ENCODE assay signal across 9 cellular contexts in genomic region chr20:3787640-3788015, GRCh38. TPM values are rescaled to one million over a fixed set of nuclear protein-coding genes. Genes with fewer than 3 reads are reported as not detected.
DNase-seq lines count a peak whose midpoint lies in the region; ATAC-seq and TF ChIP-seq lines count a peak whose summit lies in the region.
"Not testable (repeated sequence)": the region's sequence is repeated elsewhere in the genome, so short reads cannot be mapped to it uniquely, and the experiment has no call there.
"Had no signal": no experiment of that assay in that cellular context is flagged by ENCODE, and none has a peak within 500 bp of the region (broad histone marks: within the 10 kb centered on the region; RNA-seq: fewer than 3 reads in every experiment).

No MANE protein-coding gene starts in this region.

- peak overlapping the region in 6 of 8 donors; percentile 64 to 77 (median 73) for H3K4me3 Mint-ChIP-seq in CD4-positive, alpha-beta memory T cell
- peak overlapping the region; percentile 36 for H3K4me3 Mint-ChIP-seq in T-helper 17 cell
- peak overlapping the region; percentile 77 for H3K4me3 Mint-ChIP-seq in activated T-helper 17 cell treated with anti-CD3 and anti-CD28 coated beads, Interleukin-2, amount 50 U/mL, for 72 hours
- H3K4me3 Mint-ChIP-seq in chondrocyte (ENCODE audit: unreplicated experiment), result peak overlapping the region; percentile 15
- H3K4me3 Mint-ChIP-seq in nephron, result peak overlapping the region; percentile 76 to 87 (median 84)
- peak overlapping the region; percentile 44 to 69 for H3K4me3 Mint-ChIP-seq in stimulated activated naive CD8-positive, alpha-beta T cell treated with anti-CD3 and anti-CD28 coated beads, Interleukin-15, amount 100 ng/mL, for 72 hours

- POLR2A ChIA-PET in CD4-positive, alpha-beta memory T cell (lab: Charles Lee; ENCODE audit: partially characterized antibody), result interaction anchor here (0.6 to 10.0 kb wide), 13 partner anchors 8 to 119 kb away, joined by 3 to 180 read pairs (median 10); partner anchors contain the start of genes ADISSP, AP5S1, CDC25B and MAVS

- TF ChIP-seq CTCF in LNCaP clone FGC (IDR thresholded peaks at IDR 0.05; ENCODE audit: control insufficient read depth, extremely low read depth, insufficient read depth); chondrocyte (IDR thresholded peaks at IDR 0.05); hepatocyte (IDR thresholded peaks at IDR 0.05; ENCODE audit: poor library complexity); nephron (IDR thresholded peaks at IDR 0.05; ENCODE audit: unreplicated experiment in 3 of 3): not testable (repeated sequence)

- 82% methylated on average over 4 of the region's 4 CpGs for WGBS in hepatocyte (ENCODE audit: low lambda C conversion rate, missing lambda C conversion rate)

- ATAC-seq in T-helper 17 cell; activated T-helper 17 cell treated with anti-CD3 and anti-CD28 coated beads, Interleukin-2, amount 50 U/mL, for 72 hours (replicated peaks); stimulated activated naive CD8-positive, alpha-beta T cell treated with anti-CD3 and anti-CD28 coated beads, Interleukin-15, amount 100 ng/mL, for 72 hours: not testable (repeated sequence)

- H3K4me2 ChIP-seq in hepatocyte, result peak overlapping the region; percentile 71

- not testable (repeated sequence) for H3K36me3 Mint-ChIP-seq in CD4-positive, alpha-beta memory T cell; T-helper 17 cell (ENCODE audit: low read depth); activated T-helper 17 cell treated with anti-CD3 and anti-CD28 coated beads, Interleukin-2, amount 50 U/mL, for 72 hours (ENCODE audit: low read depth); chondrocyte (ENCODE audit: low read depth); nephron (ENCODE audit: low read depth)

- peaks cover 23 to 39% (median 30%) of the 10 kb centered on the region in 4 donors for H3K4me1 Mint-ChIP-seq in CD4-positive, alpha-beta memory T cell
- H3K4me1 Mint-ChIP-seq in T-helper 17 cell (peaks cover 26% of the 10 kb centered on the region), chondrocyte (ENCODE audit: low read depth) (peaks cover 32% of the 10 kb centered on the region), nephron (peaks cover 29% of the 10 kb centered on the region)
- H3K4me1 Mint-ChIP-seq in activated T-helper 17 cell treated with anti-CD3 and anti-CD28 coated beads, Interleukin-2, amount 50 U/mL, for 72 hours, result peaks cover 22% of the 10 kb centered on the region
- peaks cover 48% of the 10 kb centered on the region for H3K4me1 Mint-ChIP-seq in stimulated activated naive CD8-positive, alpha-beta T cell treated with anti-CD3 and anti-CD28 coated beads, Interleukin-15, amount 100 ng/mL, for 72 hours

- intact Hi-C loops in CD4-positive, alpha-beta memory T cell (cut with micrococcal nuclease), result loop anchor here (2.0 kb wide), 1 partner anchor 59 kb away; the partner anchor contains the start of gene MAVS

- H3K27me3 ChIP-seq in CD4-positive, alpha-beta memory T cell (ENCODE audit: insufficient read depth, low read length); hepatocyte: not testable (repeated sequence)

- peaks cover 18% of the 10 kb centered on the region for H4K20me1 ChIP-seq in hepatocyte (ENCODE audit: insufficient read depth, poor library complexity, severe bottlenecking)

- H3K36me3 ChIP-seq in CD4-positive, alpha-beta memory T cell (ENCODE audit: insufficient read depth, low read length); hepatocyte (replicated peaks; ENCODE audit: insufficient read depth, low read depth): not testable (repeated sequence)

- DNase-seq in CD4-positive, alpha-beta memory T cell; LNCaP clone FGC (ENCODE audit: low read depth); T-helper 17 cell; chondrocyte (ENCODE audit: low spot score); hepatocyte (ENCODE audit: low spot score); stimulated activated naive CD8-positive, alpha-beta T cell treated with anti-CD3 and anti-CD28 coated beads, Interleukin-15, amount 100 ng/mL, for 72 hours: not testable (repeated sequence)

- H3K27me3 Mint-ChIP-seq in CD4-positive, alpha-beta memory T cell; T-helper 17 cell; activated T-helper 17 cell treated with anti-CD3 and anti-CD28 coated beads, Interleukin-2, amount 50 U/mL, for 72 hours; chondrocyte (ENCODE audit: low read depth); nephron (ENCODE audit: low read depth); stimulated activated naive CD8-positive, alpha-beta T cell treated with anti-CD3 and anti-CD28 coated beads, Interleukin-15, amount 100 ng/mL, for 72 hours: not testable (repeated sequence)

- peaks cover 37% of the 10 kb centered on the region for H3K4me1 ChIP-seq in CD4-positive, alpha-beta memory T cell (ENCODE audit: insufficient read depth, low read length)
- H3K4me1 ChIP-seq in hepatocyte (ENCODE audit: insufficient read depth), result peaks cover 30% of the 10 kb centered on the region

- H3K4me3 ChIP-seq in CD4-positive, alpha-beta memory T cell (ENCODE audit: low read length in 2 of 2); hepatocyte: not testable (repeated sequence)
- peak overlapping the region; percentile 53 for H3K4me3 ChIP-seq in LNCaP clone FGC (ENCODE audit: low read depth, low read length)

- CTCF ChIA-PET in CD4-positive, alpha-beta memory T cell (lab: Charles Lee; ENCODE audit: partially characterized antibody), result interaction anchor here (0.9 to 5.6 kb wide), 9 partner anchors 8 to 186 kb away, joined by 3 to 61 read pairs (median 5); partner anchors contain the start of genes ADISSP and CDC25B

- peak overlapping the region in 6 of 7 donors; percentile 74 to 87 (median 82) for H3K27ac Mint-ChIP-seq in CD4-positive, alpha-beta memory T cell
- peak overlapping the region; percentile 68 for H3K27ac Mint-ChIP-seq in T-helper 17 cell
- H3K27ac Mint-ChIP-seq in activated T-helper 17 cell treated with anti-CD3 and anti-CD28 coated beads, Interleukin-2, amount 50 U/mL, for 72 hours, result peak overlapping the region; percentile 71
- H3K27ac Mint-ChIP-seq in chondrocyte (ENCODE audit: unreplicated experiment), result peak overlapping the region; percentile 76
- peak overlapping the region; percentile 26 to 66 (median 29) for H3K27ac Mint-ChIP-seq in nephron
- H3K27ac Mint-ChIP-seq in stimulated activated naive CD8-positive, alpha-beta T cell treated with anti-CD3 and anti-CD28 coated beads, Interleukin-15, amount 100 ng/mL, for 72 hours, result not testable (repeated sequence)

- not testable (repeated sequence) for H3K9me3 Mint-ChIP-seq in CD4-positive, alpha-beta memory T cell; activated T-helper 17 cell treated with anti-CD3 and anti-CD28 coated beads, Interleukin-2, amount 50 U/mL, for 72 hours; chondrocyte (ENCODE audit: low read depth); nephron; stimulated activated naive CD8-positive, alpha-beta T cell treated with anti-CD3 and anti-CD28 coated beads, Interleukin-15, amount 100 ng/mL, for 72 hours

- H2AFZ ChIP-seq in hepatocyte, result peak overlapping the region; percentile 30

- H3K9me2 ChIP-seq in hepatocyte (replicated peaks; ENCODE audit: insufficient read depth), result not testable (repeated sequence)

- peak overlapping the region; percentile 12 for H3K27ac ChIP-seq in CD4-positive, alpha-beta memory T cell (ENCODE audit: low read depth, low read length)
- H3K27ac ChIP-seq in hepatocyte, result not testable (repeated sequence)

- not testable (repeated sequence) for H3K9me3 ChIP-seq in CD4-positive, alpha-beta memory T cell (ENCODE audit: control insufficient read depth in 1 of 2, low read length in 2 of 2); T-helper 17 cell (ENCODE audit: control insufficient read depth, low read length, poor library complexity, severe bottlenecking); hepatocyte (ENCODE audit: low read depth)

- peaks cover 32% of the 10 kb centered on the region for H3K79me2 ChIP-seq in hepatocyte

RNA-seq across cellular contexts. Expression of gene CENPB, which starts 1.1 kb away (rescaled TPM):
- total RNA-seq in CD4-positive, alpha-beta memory T cell, result 10 to 100 TPM; 52.2 to 56.7 TPM
- polyA plus RNA-seq in CD4-positive, alpha-beta memory T cell, result 1 to 10 TPM in 1 of 2 donors, under 1 TPM in 1; 0.56 to 1.9 TPM
- 10 to 100 TPM; 36.9 to 40.2 TPM for total RNA-seq in T-helper 17 cell
- 10 to 100 TPM; 42.3 to 82.1 TPM for total RNA-seq in activated T-helper 17 cell treated with anti-CD3 and anti-CD28 coated beads, Interleukin-2, amount 50 U/mL, for 72 hours
- 91.1 to 94.9 TPM (median 92.1 TPM) in 3 replicates for total RNA-seq in chondrocyte
- 40.9 and 46.7 TPM in 2 replicates for total RNA-seq in hepatocyte
- 17.6 and 21.2 TPM in 2 replicates for polyA plus RNA-seq in hepatocyte

RNA-seq across cellular contexts. Expression of gene SPEF1, which starts 6.4 kb away (rescaled TPM):
- total RNA-seq in CD4-positive, alpha-beta memory T cell, result not detected
- polyA plus RNA-seq in CD4-positive, alpha-beta memory T cell, result under 1 TPM in 1 of 2 donors, not detected in 1; 0.15 TPM
- total RNA-seq in T-helper 17 cell (under 1 TPM in 1 of 2 donors, not detected in 1; 0.18 TPM), chondrocyte (0.12 to 0.60 TPM in 2 of 3 replicates, not detected in the other), hepatocyte (0.63 TPM in 1 of 2 replicates, not detected in the other)
- total RNA-seq in activated T-helper 17 cell treated with anti-CD3 and anti-CD28 coated beads, Interleukin-2, amount 50 U/mL, for 72 hours, result under 1 TPM; 0.24 TPM
- polyA plus RNA-seq in hepatocyte, result 0.51 TPM in 1 of 2 replicates, not detected in the other
- total RNA-seq: liver had no signal
- polyA plus RNA-seq: liver had no signal

RNA-seq across cellular contexts. Expression of gene CDC25B, which starts 8.5 kb away (rescaled TPM):
- 100 to 1,000 TPM; 410 to 420 TPM for total RNA-seq in CD4-positive, alpha-beta memory T cell
- polyA plus RNA-seq in CD4-positive, alpha-beta memory T cell, result 10 to 100 TPM; 25.9 to 55.9 TPM
- 100 to 1,000 TPM; 220 to 223 TPM for total RNA-seq in T-helper 17 cell
- 100 to 1,000 TPM in 1 of 2 donors, 10 to 100 TPM in 1; 86.7 to 117 TPM for total RNA-seq in activated T-helper 17 cell treated with anti-CD3 and anti-CD28 coated beads, Interleukin-2, amount 50 U/mL, for 72 hours
- 48.7 to 60.1 TPM (median 57.8 TPM) in 3 replicates for total RNA-seq in chondrocyte
- 15.1 and 15.7 TPM in 2 replicates for total RNA-seq in hepatocyte
- 20.0 and 21.9 TPM in 2 replicates for polyA plus RNA-seq in hepatocyte

RNA-seq across cellular contexts. Expression of gene ADISSP, which starts 20.1 kb away (rescaled TPM):
- 10 to 100 TPM; 15.7 to 17.3 TPM for total RNA-seq in CD4-positive, alpha-beta memory T cell
- 10 to 100 TPM; 16.3 to 31.5 TPM for polyA plus RNA-seq in CD4-positive, alpha-beta memory T cell
- total RNA-seq in T-helper 17 cell (10 to 100 TPM; 13.3 to 19.0 TPM), chondrocyte (23.5 to 30.4 TPM (median 26.7 TPM) in 3 replicates), hepatocyte (9.6 and 11.7 TPM in 2 replicates)
- total RNA-seq in activated T-helper 17 cell treated with anti-CD3 and anti-CD28 coated beads, Interleukin-2, amount 50 U/mL, for 72 hours, result 10 to 100 TPM; 40.7 to 66.0 TPM
- 31.7 and 36.0 TPM in 2 replicates for polyA plus RNA-seq in hepatocyte

RNA-seq across cellular contexts. Expression of gene AP5S1, which starts 32.7 kb away (rescaled TPM):
- 10 to 100 TPM; 10.4 to 11.1 TPM for total RNA-seq in CD4-positive, alpha-beta memory T cell
- 10 to 100 TPM; 14.5 to 16.8 TPM for polyA plus RNA-seq in CD4-positive, alpha-beta memory T cell
- total RNA-seq in T-helper 17 cell (10 to 100 TPM; 11.3 to 11.9 TPM), chondrocyte (17.9 to 24.5 TPM (median 20.1 TPM) in 3 replicates), hepatocyte (13.8 and 15.9 TPM in 2 replicates)
- 10 to 100 TPM; 10.8 to 14.8 TPM for total RNA-seq in activated T-helper 17 cell treated with anti-CD3 and anti-CD28 coated beads, Interleukin-2, amount 50 U/mL, for 72 hours
- 19.7 and 21.8 TPM in 2 replicates for polyA plus RNA-seq in hepatocyte

Comparison
In these comparisons a context has a peak if more than half of its experiments do, and no peak if none do; other contexts are left out.
1. H3K4me3 Mint-ChIP-seq: peak in every context shown above with its lines; median percentile 84 in nephron; 77 in activated T-helper 17 cell treated with anti-CD3 and anti-CD28 coated beads, Interleukin-2, amount 50 U/mL, for 72 hours; 73 in CD4-positive, alpha-beta memory T cell; 56 in stimulated activated naive CD8-positive, alpha-beta T cell treated with anti-CD3 and anti-CD28 coated beads, Interleukin-15, amount 100 ng/mL, for 72 hours; 36 in T-helper 17 cell; 15 in chondrocyte.